Comparison of ENCODE assay signal across 15 cellular contexts in genomic region chr6:159100011-159100788, GRCh38. TPM values are rescaled to one million over a fixed set of nuclear protein-coding genes. Genes with fewer than 3 reads are reported as not detected.
DNase-seq lines count a peak whose midpoint lies in the region; ATAC-seq, FAIRE-seq and TF ChIP-seq lines count a peak whose summit lies in the region.
"Had no signal": no experiment of that assay in that cellular context is flagged by ENCODE, and none has a peak within 500 bp of the region (broad histone marks: within the 10 kb centered on the region; RNA-seq: fewer than 3 reads in every experiment).

No MANE protein-coding gene starts in this region.

- FAIRE-seq in K562 (lab: Jason Lieb, UNC), result peak; percentile 49
- FAIRE-seq: GM18507, HTR-8/SVneo had no signal

- H3K79me2 ChIP-seq in K562 (ENCODE audit: control insufficient read depth, insufficient read depth, low read length), result no peaks in the 10 kb centered on the region

- H3K4me2 ChIP-seq in IMR-90 (ENCODE audit: low read depth, low read length) (no peak overlapping the region), K562 (ENCODE audit: insufficient read depth, low read length) (no peak overlapping the region)

- ATAC-seq in IMR-90 (ENCODE audit: low read depth), result no peak
- no peak for ATAC-seq in K562

- no peak overlapping the region for H3K4ac ChIP-seq in IMR-90 (ENCODE audit: low read depth, low read length)

- no peak overlapping the region for H2BK20ac ChIP-seq in IMR-90 (ENCODE audit: low read depth, low read length)

- TF ChIP-seq POLR2A in IMR-90 (IDR thresholded peaks at IDR 0.05; ENCODE audit: low read depth, low read length) (no peak), K562 (conservative IDR thresholded peaks at IDR 0.05) (no peak)

- H3K56ac ChIP-seq in IMR-90 (ENCODE audit: extremely low read depth, insufficient read depth, low read length), result no peak overlapping the region

- no peak overlapping the region for H2AK9ac ChIP-seq in IMR-90 (replicated peaks; ENCODE audit: low read depth, low read length, poor library complexity)

- H2BK15ac ChIP-seq in IMR-90 (ENCODE audit: low read depth, low read length), result no peak overlapping the region

- H3K36me3 ChIP-seq in CD4-positive, alpha-beta memory T cell (ENCODE audit: insufficient read depth, low read length), result no peaks in the 10 kb centered on the region
- H3K36me3 ChIP-seq in IMR-90 (ENCODE audit: control insufficient read depth, insufficient read depth, low read length) (no peaks in the 10 kb centered on the region), K562 (ENCODE audit: control insufficient read depth, insufficient read depth, low read length) (no peaks in the 10 kb centered on the region), neutrophil (no peaks in the 10 kb centered on the region)
- H3K36me3 ChIP-seq: uterus, WERI-Rb-1 had no signal

- H3K9me1 ChIP-seq in IMR-90 (ENCODE audit: insufficient read depth, low read length) (no peaks in the 10 kb centered on the region), K562 (ENCODE audit: control insufficient read depth, insufficient read depth, low read length) (no peaks in the 10 kb centered on the region)

- H3K14ac ChIP-seq in IMR-90 (replicated peaks; ENCODE audit: low read depth, low read length), result no peak overlapping the region

- H3K4me1 ChIP-seq in CD4-positive, alpha-beta memory T cell (ENCODE audit: insufficient read depth, low read length), result peaks cover 64% of the 10 kb centered on the region
- H3K4me1 ChIP-seq in IMR-90 (ENCODE audit: control insufficient read depth, insufficient read depth, low read length) (no peaks in the 10 kb centered on the region), K562 (replicated peaks in 1 of 2; ENCODE audit: control insufficient read depth in 2 of 2, insufficient read depth in 2 of 2, low read length in 2 of 2) (peaks cover 0 to 4% of the 10 kb centered on the region in 2 experiments; a peak in 2 of 5 replicates), neutrophil (ENCODE audit: control insufficient read depth in 1 of 2, insufficient read depth in 1 of 2, low read depth in 1 of 2, low read length in 1 of 2) (peaks cover 36 to 44% of the 10 kb centered on the region in 2 experiments)
- H3K4me1 ChIP-seq: uterus had no signal

- H4K5ac ChIP-seq in IMR-90 (ENCODE audit: low read depth, low read length), result no peak overlapping the region

- H3K9me3 Mint-ChIP-seq in CD4-positive, alpha-beta memory T cell, result no peaks in the 10 kb centered on the region

- H2BK120ac ChIP-seq in IMR-90 (ENCODE audit: low read depth, low read length), result no peak overlapping the region

- H4K8ac ChIP-seq in IMR-90 (ENCODE audit: low read depth in 2 of 2, low read length in 2 of 2), result no peak overlapping the region

- no peaks in the 10 kb centered on the region for H3K36me3 Mint-ChIP-seq in CD4-positive, alpha-beta memory T cell

- H2AFZ ChIP-seq in IMR-90 (replicated peaks; ENCODE audit: low read length, poor library complexity) (peak overlapping the region; percentile 29), K562 (ENCODE audit: low read depth, low read length) (no peak overlapping the region)

- no peak for DNase-seq in CD4-positive, alpha-beta memory T cell
- DNase-seq in IMR-90 (no peak), K562 (ENCODE audit: extremely low read depth in 1 of 4, low spot score in 3 of 4) (no peak), SKM-1 treated with dmso at 0.1 percent for 144 hours (lab: John Stamatoyannopoulos, UW; ENCODE audit: unreplicated experiment) (no peak), GM10248 (ENCODE audit: extremely low spot score) (no peak)
- no peak for DNase-seq in activated effector memory CD4-positive, alpha-beta T cell treated with anti-CD3 and anti-CD28 coated beads, Interleukin-2, amount 50 U/mL, for 16 hours
- DNase-seq: COR-L47; GF-D8; MV-4-11; stimulated activated CD4-positive, alpha-beta T cell treated with anti-CD3 and anti-CD28 coated beads, Interleukin-2, amount 100 ng/mL, for 24 hours; uterus; WERI-Rb-1 had no signal

- BruUV-seq in IMR-90 (replicated peaks; lab: Mats Ljungman, UMichigan), result no TSS peak
- no TSS peak for BruUV-seq in K562 (replicated peaks; lab: Mats Ljungman, UMichigan)

- H3K27me3 Mint-ChIP-seq in CD4-positive, alpha-beta memory T cell, result no peaks in the 10 kb centered on the region

- 52% methylated on average over 4 of the region's 13 CpGs; no CpG with 5 or more reads in 1 of the 2 experiments for WGBS in IMR-90 (ENCODE audit: extremely low coverage in 2 of 2, insufficient read length in 1 of 2), 2 experiments
- WGBS in K562 (ENCODE audit: insufficient coverage, low coverage, missing lambda C conversion rate), result 5% methylated on average over 13 of the region's 13 CpGs

- H3K9me3 ChIP-seq in CD4-positive, alpha-beta memory T cell (ENCODE audit: control insufficient read depth in 1 of 2, low read length in 2 of 2), result no peaks in the 10 kb centered on the region
- no peaks in the 10 kb centered on the region for H3K9me3 ChIP-seq in IMR-90 (ENCODE audit: control insufficient read depth, insufficient read depth, low read length)
- no peaks in the 10 kb centered on the region for H3K9me3 ChIP-seq in K562 (replicated peaks; ENCODE audit: control insufficient read depth, insufficient read depth, low read depth, low read length)
- H3K9me3 ChIP-seq in neutrophil, result no peaks in the 10 kb centered on the region
- H3K9me3 ChIP-seq: uterus had no signal

- no peaks in the 10 kb centered on the region for H4K20me1 ChIP-seq in IMR-90 (ENCODE audit: insufficient read depth, low read length)
- H4K20me1 ChIP-seq in K562 (replicated peaks; ENCODE audit: control insufficient read depth, insufficient read depth, low read length), result no peaks in the 10 kb centered on the region; the same call in 1 of the 2 replicates

- no peaks in the 10 kb centered on the region for H3K27me3 ChIP-seq in CD4-positive, alpha-beta memory T cell (ENCODE audit: insufficient read depth, low read length)
- H3K27me3 ChIP-seq in IMR-90 (ENCODE audit: control insufficient read depth, insufficient read depth, low read length) (peaks cover 32% of the 10 kb centered on the region), K562 (ENCODE audit: control insufficient read depth in 2 of 2, insufficient read depth in 2 of 2, low read length in 2 of 2) (peaks cover 58 to 86% of the 10 kb centered on the region in 2 experiments), neutrophil (no peaks in the 10 kb centered on the region)
- H3K27me3 ChIP-seq: uterus had no signal

- TF ChIP-seq EP300 in K562 (IDR thresholded peaks at IDR 0.05; ENCODE audit: low read length), result no peak

- dilution Hi-C loops in IMR-90 (cut with HindIII; ENCODE audit: low sequenced_read_pairs, unreplicated experiment), result no loop called here

- TF ChIP-seq CTCF in IMR-90 (conservative IDR thresholded peaks at IDR 0.05; ENCODE audit: low read depth, low read length), result no peak
- no peak for TF ChIP-seq CTCF in K562 (IDR thresholded peaks at IDR 0.05 in 2 of 3, conservative IDR thresholded peaks at IDR 0.05 in 1 of 3; ENCODE audit: insufficient read depth in 2 of 3, low read depth in 1 of 3, low read length in 3 of 3)
- TF ChIP-seq CTCF in neutrophil (IDR thresholded peaks at IDR 0.05), result no peak
- no peak for TF ChIP-seq CTCF in GM10248 (IDR thresholded peaks at IDR 0.05; ENCODE audit: control extremely low read depth, extremely low read depth, low read depth, missing control alignments)

- no peak overlapping the region for H3K18ac ChIP-seq in IMR-90 (ENCODE audit: low read depth, low read length)

- H4K91ac ChIP-seq in IMR-90 (ENCODE audit: insufficient read depth, low read depth, low read length), result no peak overlapping the region

- POLR2A ChIA-PET in CD4-positive, alpha-beta memory T cell (lab: Charles Lee; ENCODE audit: partially characterized antibody), result interaction anchor here (2.6 to 19.6 kb wide), 4 partner anchors 36 to 92 kb away, joined by 12 to 646 read pairs (median 30); partner anchors contain the start of gene TAGAP
- POLR2A ChIA-PET in IMR-90 (lab: Charles Lee; ENCODE audit: unreplicated experiment) (no interaction called here), K562 (lab: Yijun Ruan, JAX) (no interaction called here), GM10248 (lab: Yijun Ruan, JAX) (no interaction called here)

- CTCF ChIA-PET in CD4-positive, alpha-beta memory T cell (lab: Charles Lee; ENCODE audit: partially characterized antibody), result interaction anchor here (1.2 to 11.3 kb wide), 6 partner anchors 10 to 96 kb away, joined by 3 to 333 read pairs (median 5); partner anchors contain the start of gene TAGAP
- CTCF ChIA-PET in IMR-90 (lab: Yijun Ruan, JAX) (no interaction called here), K562 (lab: Yijun Ruan, JAX; ENCODE audit: low intra/inter-chr PET ratio) (no interaction called here), GM10248 (lab: Yijun Ruan, JAX) (interaction anchor here (1.2 to 2.8 kb wide), 3 partner anchors 10 to 35 kb away, joined by 3 to 18 read pairs (median 5); no protein-coding TSS in a partner anchor)

- in situ Hi-C loops in IMR-90 (cut with MboI; ENCODE audit: low sequenced_read_pairs) (loop anchor here (25.0 kb wide), 1 partner anchor 888 kb away; no protein-coding TSS in a partner anchor), K562 (cut with MboI) (loop anchor here (5.0 to 25.0 kb wide), 4 partner anchors 58 to 888 kb away; partner anchors contain the start of gene TAGAP)

- no peak overlapping the region for H3K9ac ChIP-seq in IMR-90 (ENCODE audit: low read depth, low read length)
- H3K9ac ChIP-seq in K562 (ENCODE audit: insufficient read depth in 1 of 2, low read depth in 2 of 2, low read length in 2 of 2), result no peak overlapping the region

- no peak overlapping the region for H2AK5ac ChIP-seq in IMR-90 (ENCODE audit: low read depth, low read length)

- H3K4me3 Mint-ChIP-seq in CD4-positive, alpha-beta memory T cell, result peak overlapping the region in 7 of 8 donors; percentile 8 to 87 (median 51)

- H3K4me1 Mint-ChIP-seq in CD4-positive, alpha-beta memory T cell, result peaks cover 42 to 82% (median 59%) of the 10 kb centered on the region in 4 donors

- H3K4me3 ChIP-seq in CD4-positive, alpha-beta memory T cell (ENCODE audit: low read length in 2 of 2), result no peak overlapping the region
- no peak overlapping the region for H3K4me3 ChIP-seq in IMR-90 (ENCODE audit: insufficient read depth, low read depth, low read length)
- H3K4me3 ChIP-seq in K562, result no peak overlapping the region
- no peak overlapping the region for H3K4me3 ChIP-seq in neutrophil (ENCODE audit: low read depth in 1 of 2, low read length in 1 of 2)
- H3K4me3 ChIP-seq: uterus had no signal

- no peak for TF ChIP-seq RAD21 in IMR-90 (IDR thresholded peaks at IDR 0.05; ENCODE audit: low read length)
- TF ChIP-seq RAD21 in K562 (CRISPR knock-in tag; conservative IDR thresholded peaks at IDR 0.05 in 1 of 2, IDR thresholded peaks at IDR 0.05 in 1 of 2), result no peak

- no peaks in the 10 kb centered on the region for H3K79me1 ChIP-seq in IMR-90 (ENCODE audit: low read depth in 1 of 2, low read length in 2 of 2)

- no peak overlapping the region for H2BK5ac ChIP-seq in IMR-90 (ENCODE audit: low read depth, low read length, poor library complexity, severe bottlenecking)

- peak overlapping the region; percentile 76 for H3K27ac ChIP-seq in CD4-positive, alpha-beta memory T cell (ENCODE audit: low read depth, low read length)
- H3K27ac ChIP-seq in IMR-90 (ENCODE audit: insufficient read depth, low read length) (no peak overlapping the region), K562 (ENCODE audit: extremely low read depth, low read depth, low read length) (no peak overlapping the region), neutrophil (peak overlapping the region; percentile 22)
- H3K27ac ChIP-seq: uterus, WERI-Rb-1 had no signal

- intact Hi-C loops in CD4-positive, alpha-beta memory T cell (cut with micrococcal nuclease), result no loop called here
- intact Hi-C loops in IMR-90 (cut with micrococcal nuclease), result loop anchor here (10.0 kb wide), 1 partner anchor 305 kb away; no protein-coding TSS in a partner anchor
- intact Hi-C loops in K562 (cut with micrococcal nuclease), result loop anchor here (10.0 kb wide), 1 partner anchor 295 kb away; no protein-coding TSS in a partner anchor

- peak overlapping the region; percentile 87 to 99 (median 94) for H3K27ac Mint-ChIP-seq in CD4-positive, alpha-beta memory T cell

- H3K23ac ChIP-seq in IMR-90 (ENCODE audit: low read depth, low read length), result no peak overlapping the region

RNA-seq across cellular contexts. Expression of gene TAGAP, which starts 55.4 kb away (rescaled TPM):
- 100 to 1,000 TPM; 160 to 161 TPM for total RNA-seq in CD4-positive, alpha-beta memory T cell
- polyA plus RNA-seq in CD4-positive, alpha-beta memory T cell, result 100 to 1,000 TPM; 215 to 276 TPM
- not detected in 2 replicates for total RNA-seq in IMR-90 (2012; rRNA removed)
- polyA plus RNA-seq in IMR-90 (2012; rRNA removed), result not detected in 2 replicates
- not detected in 2 replicates for polyA plus RNA-seq in IMR-90 (2012; cell fraction: cytosol; rRNA removed)
- not detected in 2 replicates for polyA plus RNA-seq in IMR-90 (2012; cell fraction: nucleus; rRNA removed; ENCODE audit: low replicate concordance)
- not detected in 2 replicates for total RNA-seq in K562 (2011; cell fraction: chromatin; rRNA removed; ENCODE audit: low replicate concordance)
- total RNA-seq in K562 (2011; cell fraction: nucleolus; rRNA removed), result not detected in 2 replicates
- not detected in 2 replicates for total RNA-seq in K562 (2011; cell fraction: nucleoplasm; rRNA removed)
- total RNA-seq in K562 (2014; rRNA removed), result not detected in 2 replicates
- total RNA-seq in K562 (2014; rRNA removed; fragmentation: Illumina TruSeq; extraction: Trizol), result not detected in 2 replicates
- not detected in 2 replicates for total RNA-seq in K562 (2015; rRNA removed; fragmentation: Illumina TruSeq; extraction: Trizol)
- 0.07 and 0.27 TPM in 2 replicates for total RNA-seq in K562 (2021)
- polyA plus RNA-seq in K562 (2011; rRNA removed), result not detected in 2 replicates
- not detected in 2 replicates for polyA plus RNA-seq in K562 (2011; cell fraction: cytosol; rRNA removed)
- polyA plus RNA-seq in K562 (2011; cell fraction: nucleus; rRNA removed), result not detected in 2 replicates
- polyA plus RNA-seq in K562 (2012), result not detected in 2 replicates
- not detected in 2 replicates for polyA plus RNA-seq in K562 (2014; fragmentation: Illumina TruSeq; extraction: Trizol)
- polyA plus RNA-seq in K562 (2014; fragmentation: Nextera tagmentation; extraction: Ambion mirVana), result not detected
- not detected in 2 replicates for polyA plus RNA-seq in K562 (2014; rRNA removed)
- polyA minus RNA-seq in K562 (2011; rRNA and poly(A)+ RNA removed), result not detected in 2 replicates
- polyA minus RNA-seq in K562 (2011; cell fraction: cytosol; rRNA and poly(A)+ RNA removed), result not detected in 2 replicates
- polyA minus RNA-seq in K562 (2011; cell fraction: nucleus; rRNA and poly(A)+ RNA removed), result not detected in 2 replicates

Comparison
In these comparisons a context has a peak if more than half of its experiments do, and no peak if none do; other contexts are left out.
1. H3K27ac ChIP-seq: peak in CD4-positive, alpha-beta memory T cell (single experiment) and neutrophil (single experiment); none in IMR-90 (single experiment) and K562 (single experiment).
2. RNA of gene TAGAP, which starts 55.4 kb away (total RNA-seq): 160 to 161 TPM in CD4-positive, alpha-beta memory T cell; not detected in IMR-90 and 0.07 to 0.27 TPM in K562; every median in the first group is over 100 times any median in the second.
3. CTCF ChIA-PET loops: an anchor here in CD4-positive, alpha-beta memory T cell (1.2 to 11.3 kb wide) and GM10248 (1.2 to 2.8 kb wide); none called in IMR-90 and K562.